Comparison of ENCODE assay signal across 12 cellular contexts in the genomic region with DNA sequence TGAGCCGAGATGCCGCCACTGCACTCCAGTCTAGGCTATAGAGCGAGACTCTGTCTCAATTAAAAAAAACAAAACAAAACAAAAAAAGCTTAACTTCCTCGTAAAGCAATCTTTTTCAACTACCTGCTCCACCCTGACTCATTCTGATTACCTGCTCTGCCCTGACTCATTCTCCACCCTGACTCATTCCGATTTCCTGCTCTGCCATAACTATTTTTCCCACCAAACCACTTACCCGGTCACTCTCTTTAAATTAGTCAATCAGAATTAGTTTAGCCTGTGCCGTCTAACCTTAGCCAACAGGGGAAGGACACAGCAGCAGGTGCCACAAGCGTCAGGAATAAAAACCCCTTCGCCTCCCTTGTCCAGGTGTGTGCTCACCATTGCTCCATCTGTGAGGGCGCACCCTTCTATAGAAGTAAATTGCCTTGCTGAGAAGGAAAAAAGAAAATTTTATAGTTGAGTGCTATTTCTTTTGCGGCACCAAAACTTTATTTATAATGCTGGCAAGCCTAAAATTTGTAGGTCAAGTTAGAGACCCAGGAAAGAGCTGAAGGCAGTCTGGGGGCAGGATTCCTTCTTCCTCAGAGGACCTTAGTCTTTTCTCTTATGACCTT. TPM values are rescaled to one million over a fixed set of nuclear protein-coding genes. Genes with fewer than 3 reads are reported as not detected.
DNase-seq lines count a peak whose midpoint lies in the region; ATAC-seq and TF ChIP-seq lines count a peak whose summit lies in the region.
"Had no signal": no experiment of that assay in that cellular context is flagged by ENCODE, and none has a peak within 500 bp of the region (broad histone marks: within the 10 kb centered on the region; RNA-seq: fewer than 3 reads in every experiment).

No MANE protein-coding gene starts in this region.

- H3K27me3 ChIP-seq in hepatocyte (no peaks in the 10 kb centered on the region), testis (no peaks in the 10 kb centered on the region)
- H3K27me3 ChIP-seq: transverse colon had no signal

- no peak for TF ChIP-seq CTCF in hepatocyte (IDR thresholded peaks at IDR 0.05; ENCODE audit: poor library complexity)
- no peak for TF ChIP-seq CTCF in testis (IDR thresholded peaks at IDR 0.05)

- no peaks in the 10 kb centered on the region for H3K9me2 ChIP-seq in hepatocyte (replicated peaks; ENCODE audit: insufficient read depth)

- H3K4me1 ChIP-seq in hepatocyte (ENCODE audit: insufficient read depth) (peaks cover 10% of the 10 kb centered on the region), testis (no peaks in the 10 kb centered on the region)

- intact Hi-C loops in testis (cut with DNase I; ENCODE audit: low total_unique reads) = no loop called here

- H3K27ac ChIP-seq in hepatocyte (peak overlapping the region; percentile 97), testis (no peak overlapping the region)

- H3K27me3 Mint-ChIP-seq in stimulated activated naive CD8-positive, alpha-beta T cell treated with anti-CD3 and anti-CD28 coated beads, Interleukin-15, Interleukin-2, amounts not matched to agents 100 ng/mL and 50 ng/mL, for 24 hours = no peaks in the 10 kb centered on the region

- H3K4me3 Mint-ChIP-seq in stimulated activated naive CD8-positive, alpha-beta T cell treated with anti-CD3 and anti-CD28 coated beads, Interleukin-15, Interleukin-2, amounts not matched to agents 100 ng/mL and 50 ng/mL, for 24 hours = peak overlapping the region; percentile 56

- no peak for DNase-seq in stimulated activated naive CD8-positive, alpha-beta T cell treated with anti-CD3 and anti-CD28 coated beads, Interleukin-15, Interleukin-2, amounts not matched to agents 100 U/mL and 50 U/mL, for 24 hours
- DNase-seq in activated T-cell treated with anti-CD3 and anti-CD28 coated beads, Interleukin-2, amount 50 U/mL, for 48 hours = peak; percentile 27
- DNase-seq in hepatocyte (ENCODE audit: low spot score) (no peak), NCI-H1930 (lab: John Stamatoyannopoulos, UW) (no peak), NCI-H2227 (lab: John Stamatoyannopoulos, UW; ENCODE audit: unreplicated experiment) (no peak), testis (no peak)
- no peak for DNase-seq in effector CD4-positive, alpha-beta T cell
- DNase-seq: AML-193, MV-4-11, NCI-H2227 treated with DMSO at 0.1 percent for 48 hours, transverse colon had no signal

- H3K4me3 ChIP-seq in hepatocyte (no peak overlapping the region), testis (no peak overlapping the region)

- no peaks in the 10 kb centered on the region for H3K36me3 ChIP-seq in hepatocyte (replicated peaks; ENCODE audit: insufficient read depth, low read depth)
- no peaks in the 10 kb centered on the region for H3K36me3 ChIP-seq in testis (ENCODE audit: low read depth, missing control alignments)
- H3K36me3 ChIP-seq: transverse colon had no signal

- peaks cover 14% of the 10 kb centered on the region for H3K36me3 Mint-ChIP-seq in stimulated activated naive CD8-positive, alpha-beta T cell treated with anti-CD3 and anti-CD28 coated beads, Interleukin-15, Interleukin-2, amounts not matched to agents 100 ng/mL and 50 ng/mL, for 24 hours (ENCODE audit: low read depth)

- WGBS in hepatocyte (ENCODE audit: low lambda C conversion rate, missing lambda C conversion rate) = 94% methylated on average over 11 of the region's 11 CpGs
- WGBS in testis, 2 donors = 89 to 95% methylated on average over 11 of the region's 11 CpGs

- H3K79me2 ChIP-seq in hepatocyte = peaks cover 20% of the 10 kb centered on the region

- H3K4me1 Mint-ChIP-seq in stimulated activated naive CD8-positive, alpha-beta T cell treated with anti-CD3 and anti-CD28 coated beads, Interleukin-15, Interleukin-2, amounts not matched to agents 100 ng/mL and 50 ng/mL, for 24 hours (ENCODE audit: low read depth) = peaks cover 21% of the 10 kb centered on the region

- H3K9me3 ChIP-seq in hepatocyte (ENCODE audit: low read depth) (no peaks in the 10 kb centered on the region), testis (no peaks in the 10 kb centered on the region)

- no peak for TF ChIP-seq POLR2A in testis (IDR thresholded peaks at IDR 0.05)

- H3K27ac Mint-ChIP-seq in stimulated activated naive CD8-positive, alpha-beta T cell treated with anti-CD3 and anti-CD28 coated beads, Interleukin-15, Interleukin-2, amounts not matched to agents 100 ng/mL and 50 ng/mL, for 24 hours = no peak overlapping the region

- no peak overlapping the region for H2AFZ ChIP-seq in hepatocyte

- no peak for ATAC-seq in stimulated activated naive CD8-positive, alpha-beta T cell treated with anti-CD3 and anti-CD28 coated beads, Interleukin-15, Interleukin-2, amounts not matched to agents 100 U/mL and 50 U/mL, for 24 hours

- H4K20me1 ChIP-seq in hepatocyte (ENCODE audit: insufficient read depth, poor library complexity, severe bottlenecking) = no peaks in the 10 kb centered on the region

- peaks cover 13% of the 10 kb centered on the region for H3K9me3 Mint-ChIP-seq in stimulated activated naive CD8-positive, alpha-beta T cell treated with anti-CD3 and anti-CD28 coated beads, Interleukin-15, Interleukin-2, amounts not matched to agents 100 ng/mL and 50 ng/mL, for 24 hours

- H3K4me2 ChIP-seq in hepatocyte = no peak overlapping the region

RNA-seq across cellular contexts. Expression of a gene that starts 1.7 kb away (rescaled TPM):
- total RNA-seq in hepatocyte (16.9 and 19.2 TPM in 2 replicates), testis (100 to 1,000 TPM in 1 of 2 donors, 10 to 100 TPM in 1; 56.6 to 111 TPM)
- polyA plus RNA-seq in hepatocyte (9.2 and 16.5 TPM in 2 replicates), testis (ENCODE audit: insufficient read depth, low read depth, low replicate concordance) (86.8 TPM)

RNA-seq across cellular contexts. Expression of a gene that starts 39.6 kb away (rescaled TPM):
- total RNA-seq in hepatocyte = 64.4 and 66.2 TPM in 2 replicates
- 52.6 and 65.5 TPM in 2 replicates for polyA plus RNA-seq in hepatocyte
- total RNA-seq in testis = 10 to 100 TPM in 1 of 2 donors, 1 to 10 TPM in 1; 8.0 to 16.8 TPM
- polyA plus RNA-seq in testis (ENCODE audit: insufficient read depth, low read depth, low replicate concordance) = 16.8 TPM

Comparison
In these comparisons a context has a peak if more than half of its experiments do, and no peak if none do; other contexts are left out.
1. DNase-seq: peak in activated T-cell treated with anti-CD3 and anti-CD28 coated beads, Interleukin-2, amount 50 U/mL, for 48 hours (2 of 2); none in stimulated activated naive CD8-positive, alpha-beta T cell treated with anti-CD3 and anti-CD28 coated beads, Interleukin-15, Interleukin-2, amounts not matched to agents 100 U/mL and 50 U/mL, for 24 hours (single experiment), hepatocyte (single experiment), effector CD4-positive, alpha-beta T cell (single experiment), NCI-H1930 (0 of 2), NCI-H2227 (single experiment) and testis (single experiment).